ENCODE assay signal across 1 cellular context in genomic region chr16:29157051-29157923, GRCh38.
TF ChIP-seq lines count a peak whose summit lies in the region.

No MANE protein-coding gene starts in this region.

TF ChIP-seq in A549, 52 proteins besides CTCF, POLR2A, EP300 and RAD21 (continued from another document):
- peak; percentile 42; the same call in 1 of the 2 replicates for TF ChIP-seq HOXB5 (CRISPR knock-in tag; IDR thresholded peaks at IDR 0.05)
- TF ChIP-seq ZNF302 (CRISPR knock-in tag; IDR thresholded peaks at IDR 0.05) = peak; percentile 22; the same call in 1 of the 2 replicates
- TF ChIP-seq, protein P1, sequence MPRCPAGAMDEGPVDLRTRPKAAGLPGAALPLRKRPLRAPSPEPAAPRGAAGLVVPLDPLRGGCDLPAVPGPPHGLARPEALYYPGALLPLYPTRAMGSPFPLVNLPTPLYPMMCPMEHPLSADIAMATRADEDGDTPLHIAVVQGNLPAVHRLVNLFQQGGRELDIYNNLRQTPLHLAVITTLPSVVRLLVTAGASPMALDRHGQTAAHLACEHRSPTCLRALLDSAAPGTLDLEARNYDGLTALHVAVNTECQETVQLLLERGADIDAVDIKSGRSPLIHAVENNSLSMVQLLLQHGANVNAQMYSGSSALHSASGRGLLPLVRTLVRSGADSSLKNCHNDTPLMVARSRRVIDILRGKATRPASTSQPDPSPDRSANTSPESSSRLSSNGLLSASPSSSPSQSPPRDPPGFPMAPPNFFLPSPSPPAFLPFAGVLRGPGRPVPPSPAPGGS (IDR thresholded peaks at IDR 0.05) = peak; percentile 72; the same call in 2 of the 3 replicates
TF ChIP-seq in A549: peak in this region for 12; not testable (repeated sequence) for 40.
